ENCODE assay signal across 1 cellular context in genomic region chr14:105397350-105397931, GRCh38.
TF ChIP-seq lines count a peak whose summit lies in the region.

No MANE protein-coding gene starts in this region.

TF ChIP-seq in IMR-90, 13 proteins besides CTCF, POLR2A, EP300 and RAD21:
- TF ChIP-seq NFE2L2 (IDR thresholded peaks at IDR 0.05; ENCODE audit: low read depth, low read length) = no peak
- no peak for TF ChIP-seq RFX5 (IDR thresholded peaks at IDR 0.05; ENCODE audit: low read depth, low read length)
- TF ChIP-seq MXI1 (IDR thresholded peaks at IDR 0.05; ENCODE audit: borderline replicate concordance, low read depth, low read length) = no peak
- no peak for TF ChIP-seq RCOR1 (IDR thresholded peaks at IDR 0.05; ENCODE audit: insufficient replicate concordance, low read length)
- no peak for TF ChIP-seq MAFK (IDR thresholded peaks at IDR 0.05; ENCODE audit: low read depth, low read length)
- no peak for TF ChIP-seq ELK1 (IDR thresholded peaks at IDR 0.05; ENCODE audit: borderline replicate concordance, low read depth, low read length)
- no peak for TF ChIP-seq MAZ (IDR thresholded peaks at IDR 0.05; ENCODE audit: borderline replicate concordance, low read depth, low read length)
- TF ChIP-seq CHD1 (IDR thresholded peaks at IDR 0.05; ENCODE audit: low read depth, low read length) = no peak
- no peak for TF ChIP-seq SMC3 (IDR thresholded peaks at IDR 0.05; ENCODE audit: low read depth, low read length)
- TF ChIP-seq BHLHE40 (IDR thresholded peaks at IDR 0.05; ENCODE audit: low read depth, low read length) = no peak
- TF ChIP-seq FOS (IDR thresholded peaks at IDR 0.05; ENCODE audit: low read depth, low read length) = no peak
- no peak for TF ChIP-seq USF2 (IDR thresholded peaks at IDR 0.05; ENCODE audit: low read depth, low read length)
- no peak for TF ChIP-seq CEBPB (IDR thresholded peaks at IDR 0.05; ENCODE audit: low read depth, low read length)
